Comparison of ENCODE assay signal across 9 cellular contexts in genomic region chr6:154078596-154078995, GRCh38. TPM values are rescaled to one million over a fixed set of nuclear protein-coding genes. Genes with fewer than 3 reads are reported as not detected.
"Had no signal": no experiment of that assay in that cellular context is flagged by ENCODE, and none has a peak within 500 bp of the region (broad histone marks: within the 10 kb centered on the region; RNA-seq: fewer than 3 reads in every experiment).

No MANE protein-coding gene starts in this region.

RNA-seq across cellular contexts. Expression of gene OPRM1, which starts 39.6 kb away (rescaled TPM):
- total RNA-seq: LHCN-M2; PC-3; Peyer's patch; Right ventricle myocardium inferior; RPMI7951; SJCRH30; SK-MEL-5; T-cell; T-helper 1 cell treated with Interleukin-12 subunit alpha and Interleukin-12 subunit beta and Interleukin-4 antibody, amounts not matched to agents 30 ng/mL and 1 ng/mL, for 36 hours had no signal
